Comparison of ENCODE assay signal across 1 cellular context in genomic region chr22:35914665-35915476, GRCh38.
TF ChIP-seq lines count a peak whose summit lies in the region.

No MANE protein-coding gene starts in this region.

TF ChIP-seq in HepG2, 621 proteins besides CTCF, POLR2A, EP300 and RAD21 (continued from another document and continues in another):
- TF ChIP-seq AFF4 (CRISPR knock-in tag; IDR thresholded peaks at IDR 0.05) (no peak), ZMAT3 (CRISPR knock-in tag; conservative IDR thresholded peaks at IDR 0.05) (0 out of 2 replicates have a peak, but pooled peaks have one; percentile 42), GZF1 (CRISPR knock-in tag; IDR thresholded peaks at IDR 0.05) (no peak), ZNF281 (CRISPR knock-in tag; IDR thresholded peaks at IDR 0.05; ENCODE audit: borderline replicate concordance) (no peak), AGO1 (IDR thresholded peaks at IDR 0.05; ENCODE audit: low read depth, low read length, poor library complexity, severe bottlenecking) (no peak), CAMTA2 (CRISPR knock-in tag; IDR thresholded peaks at IDR 0.05; ENCODE audit: borderline replicate concordance) (no peak), RFXAP (CRISPR knock-in tag; IDR thresholded peaks at IDR 0.05; ENCODE audit: borderline replicate concordance) (peak; percentile 83), ZBTB25 (CRISPR knock-in tag; IDR thresholded peaks at IDR 0.05) (no peak; the same call in 1 of the 2 replicates), ZNF460 (CRISPR knock-in tag; IDR thresholded peaks at IDR 0.05; ENCODE audit: borderline replicate concordance) (no peak), ZNF280B (CRISPR knock-in tag; IDR thresholded peaks at IDR 0.05; ENCODE audit: borderline replicate concordance) (no peak), SIX1 (CRISPR knock-in tag; IDR thresholded peaks at IDR 0.05; ENCODE audit: borderline replicate concordance) (peak; percentile 92; the same call in 1 of the 2 replicates), SOX6 (IDR thresholded peaks at IDR 0.05) (no peak), SOX6 (CRISPR knock-in tag; IDR thresholded peaks at IDR 0.05) (peak; percentile 33; the same call in 1 of the 2 replicates), TRAFD1 (CRISPR knock-in tag; IDR thresholded peaks at IDR 0.05; ENCODE audit: borderline replicate concordance) (no peak), SKI (IDR thresholded peaks at IDR 0.05; ENCODE audit: partially characterized antibody) (no peak), ZNF337 (CRISPR knock-in tag; IDR thresholded peaks at IDR 0.05; ENCODE audit: borderline replicate concordance, low read depth) (no peak), ZNF766 (CRISPR knock-in tag; IDR thresholded peaks at IDR 0.05; ENCODE audit: borderline replicate concordance) (no peak), ZNF710 (CRISPR knock-in tag; IDR thresholded peaks at IDR 0.05; ENCODE audit: borderline replicate concordance) (no peak), ZSCAN31 (CRISPR knock-in tag; IDR thresholded peaks at IDR 0.05; ENCODE audit: low read depth) (peak; percentile 37; the same call in 1 of the 2 replicates), ZNF773 (CRISPR knock-in tag; IDR thresholded peaks at IDR 0.05; ENCODE audit: borderline replicate concordance) (no peak), ZMYM4 (CRISPR knock-in tag; IDR thresholded peaks at IDR 0.05) (peak; percentile 93), KIAA2018 (CRISPR knock-in tag; IDR thresholded peaks at IDR 0.05; ENCODE audit: borderline replicate concordance) (no peak), ERF (CRISPR knock-in tag; IDR thresholded peaks at IDR 0.05) (peak; percentile 15; the same call in 1 of the 2 replicates), ZFP1 (CRISPR knock-in tag; IDR thresholded peaks at IDR 0.05) (no peak), ZNF121 (CRISPR knock-in tag; IDR thresholded peaks at IDR 0.05) (no peak), CHD4 (IDR thresholded peaks at IDR 0.05; ENCODE audit: borderline replicate concordance, low read length) (no peak), GPBP1L1 (CRISPR knock-in tag; IDR thresholded peaks at IDR 0.05) (no peak), ZNF614 (CRISPR knock-in tag; IDR thresholded peaks at IDR 0.05; ENCODE audit: borderline replicate concordance) (0 out of 2 replicates have a peak, but pooled peaks have one; percentile 15), CREB1 (IDR thresholded peaks at IDR 0.05) (no peak), CREB1 (CRISPR knock-in tag; IDR thresholded peaks at IDR 0.05) (0 out of 2 replicates have a peak, but pooled peaks have one; percentile 33), THAP7 (CRISPR knock-in tag; IDR thresholded peaks at IDR 0.05) (no peak), SP5 (CRISPR knock-in tag; IDR thresholded peaks at IDR 0.05; ENCODE audit: borderline replicate concordance, low read depth) (peak; percentile 28; the same call in 1 of the 2 replicates)
